Comparison of ENCODE assay signal across 8 cellular contexts in the genomic region with DNA sequence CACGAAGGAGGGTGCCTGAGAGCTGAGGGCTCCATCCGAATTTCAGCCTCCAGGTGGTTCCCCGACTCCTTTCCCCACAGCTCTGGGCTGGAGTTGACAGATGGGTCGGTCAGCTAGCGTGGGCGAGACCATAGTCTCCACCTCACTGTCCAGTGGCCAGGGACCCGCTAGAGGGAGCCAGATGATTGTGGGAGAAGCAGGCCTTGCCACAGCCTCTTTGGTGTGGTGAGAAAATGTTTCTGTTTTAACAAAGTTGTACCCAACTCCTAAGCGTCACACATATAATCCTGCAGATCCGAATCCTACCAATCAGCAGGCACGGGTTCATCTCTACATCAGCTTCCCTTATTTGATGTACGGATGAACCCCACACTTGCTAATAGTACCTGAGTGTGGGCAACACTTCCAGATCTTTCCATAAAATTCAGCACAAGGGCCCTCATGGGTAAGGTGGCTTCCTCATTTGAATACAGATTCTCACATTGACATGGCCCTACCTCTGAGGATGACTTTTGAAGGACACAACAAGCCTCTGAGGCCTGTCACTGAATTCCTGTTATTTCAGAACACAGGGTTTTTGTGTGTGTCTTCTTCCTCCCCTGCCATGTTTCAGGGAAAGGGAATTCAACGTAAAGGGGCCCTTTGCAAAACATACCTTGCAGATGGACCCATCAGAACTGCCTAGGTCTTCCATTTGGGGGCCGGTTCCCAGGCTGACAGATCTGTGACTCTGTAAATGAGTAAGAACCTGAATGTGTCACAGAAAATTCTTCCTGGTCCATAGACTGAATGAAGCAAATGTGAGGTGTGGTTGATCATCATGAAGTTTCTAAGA.
DNase-seq lines count a peak whose midpoint lies in the region; ATAC-seq and TF ChIP-seq lines count a peak whose summit lies in the region.

No MANE protein-coding gene starts in this region.

- H3K36me3 Mint-ChIP-seq in naive B cell = no peaks in the 10 kb centered on the region

- peaks cover 71 to 86% (median 83%) of the 10 kb centered on the region in 3 donors for H3K4me1 Mint-ChIP-seq in naive B cell

- peak; percentile 60 for ATAC-seq in GM19452 (IDR thresholded peaks at IDR 0.05; ENCODE audit: unreplicated experiment)
- peak; percentile 55 for ATAC-seq in HG03520 (IDR thresholded peaks at IDR 0.05; ENCODE audit: unreplicated experiment)
- ATAC-seq in naive B cell (ENCODE audit: low read depth in 2 of 2) = peak; percentile 67 to 71

- DNase-seq in COLO829 (ENCODE audit: low spot score) (peak; percentile 93), NOMO-1 treated with DMSO at 0.1 percent for 48 hours (lab: John Stamatoyannopoulos, UW; ENCODE audit: unreplicated experiment) (peak; percentile 73), epithelial cell of proximal tubule (ENCODE audit: low read depth) (peak; percentile 26), naive B cell (peak; percentile 69)
- peak; percentile 49 for DNase-seq in activated CD8-positive, alpha-beta memory T cell treated with anti-CD3 and anti-CD28 coated beads, Interleukin-2, amount 50 U/mL, for 24 hours (ENCODE audit: extremely low read depth)
- DNase-seq in stimulated activated CD8-positive, alpha-beta memory T cell treated with anti-CD3 and anti-CD28 coated beads, Interleukin-7, amount 100 ng/mL, for 48 hours (ENCODE audit: extremely low read depth in 1 of 2, low read depth in 1 of 2) = peak; percentile 58 to 84

- peak; percentile 99 for TF ChIP-seq CTCF in epithelial cell of proximal tubule (conservative IDR thresholded peaks at IDR 0.05; ENCODE audit: low read depth, low read length)

- H3K27ac Mint-ChIP-seq in naive B cell = peak overlapping the region in 4 of 6 donors; percentile 36 to 78 (median 65)

- no peaks in the 10 kb centered on the region for H3K9me3 Mint-ChIP-seq in naive B cell

- peak overlapping the region in 3 of 8 donors; percentile 3 to 79 (median 74) for H3K4me3 Mint-ChIP-seq in naive B cell

- H3K4me3 ChIP-seq in epithelial cell of proximal tubule (ENCODE audit: low read depth, low read length) = no peak overlapping the region

- no peaks in the 10 kb centered on the region for H3K27me3 Mint-ChIP-seq in naive B cell

Comparison
In these comparisons a context has a peak if more than half of its experiments do, and no peak if none do; other contexts are left out.
1. DNase-seq: peak in every context shown above with its lines; median percentile 93 in COLO829; 73 in NOMO-1 treated with DMSO at 0.1 percent for 48 hours; 71 in stimulated activated CD8-positive, alpha-beta memory T cell treated with anti-CD3 and anti-CD28 coated beads, Interleukin-7, amount 100 ng/mL, for 48 hours; 69 in naive B cell; 49 in activated CD8-positive, alpha-beta memory T cell treated with anti-CD3 and anti-CD28 coated beads, Interleukin-2, amount 50 U/mL, for 24 hours; 26 in epithelial cell of proximal tubule.